1 cellular context compared by ENCODE assay signal in genomic region chr19:13872695-13873389, GRCh38.
TF ChIP-seq lines count a peak whose summit lies in the region.

No MANE protein-coding gene starts in this region.

TF ChIP-seq in SK-N-SH treated with all-trans-retinoic acid at 6 μM for 48 hours, 23 proteins besides CTCF, POLR2A, EP300 and RAD21 (continued from another document):
- no peak for TF ChIP-seq TSHZ2 (CRISPR knock-in tag; IDR thresholded peaks at IDR 0.05)
- TF ChIP-seq CSDC2 (CRISPR knock-in tag; IDR thresholded peaks at IDR 0.05): no peak
- TF ChIP-seq ESRRG (CRISPR knock-in tag; IDR thresholded peaks at IDR 0.05): no peak
- TF ChIP-seq ZFP30 (CRISPR knock-in tag; IDR thresholded peaks at IDR 0.05): no peak
- TF ChIP-seq ZNF70 (CRISPR knock-in tag; IDR thresholded peaks at IDR 0.05): no peak
